In genomic region chr14:80464531-80465149, GRCh38 we compare ENCODE assay signal across 16 cellular contexts.
A peak's percentile ranks its signal among the peaks of the same experiment; 100 is the strongest.
DNase-seq lines count a peak whose midpoint lies in the region; ATAC-seq and TF ChIP-seq lines count a peak whose summit lies in the region.
"Had no signal": no experiment of that assay in that cellular context is flagged by ENCODE, and none has a peak within 500 bp of the region (broad histone marks: within the 10 kb centered on the region; RNA-seq: fewer than 3 reads in every experiment).

No MANE protein-coding gene starts in this region.

- H3K27ac ChIP-seq in WERI-Rb-1: no peak overlapping the region
- H3K27ac ChIP-seq: HL-60, PC-9, RWPE1 had no signal

- no peak overlapping the region for H3K4me3 ChIP-seq in WERI-Rb-1 (ENCODE audit: low read depth, low read length)
- H3K4me3 ChIP-seq: PC-9 had no signal

- DNase-seq in COR-L47 (lab: John Stamatoyannopoulos, UW): peak; percentile 9
- DNase-seq in NCI-H69 (lab: John Stamatoyannopoulos, UW): peak; percentile 97
- DNase-seq in WERI-Rb-1: peak; percentile 15
- peak; percentile 30 for DNase-seq in iPS DF 4.7 (ENCODE audit: extremely low read depth, low spot score)
- DNase-seq: BE2C; Caco-2; CD4-positive, CD25-positive, alpha-beta regulatory T cell; GDM1; NCI-H1417 treated with DMSO at 0.1 percent for 48 hours; NCI-H2029; PC-9 had no signal

- TF ChIP-seq CTCF in WERI-Rb-1 (IDR thresholded peaks at IDR 0.05; ENCODE audit: low read depth, low read length): no peak

- no peaks in the 10 kb centered on the region for H3K9me3 ChIP-seq in WERI-Rb-1 (ENCODE audit: severe bottlenecking)
- H3K9me3 ChIP-seq: BE2C had no signal

- no peaks in the 10 kb centered on the region for H3K27me3 ChIP-seq in WERI-Rb-1 (ENCODE audit: insufficient read depth, low read depth, severe bottlenecking)
- H3K27me3 ChIP-seq: BE2C had no signal

- no peak for ATAC-seq in GM19397 (IDR thresholded peaks at IDR 0.05; ENCODE audit: unreplicated experiment)
- ATAC-seq in HG03442 (IDR thresholded peaks at IDR 0.05; ENCODE audit: unreplicated experiment): no peak
- ATAC-seq in GM19463 (IDR thresholded peaks at IDR 0.05; ENCODE audit: unreplicated experiment): no peak

- H3K36me3 ChIP-seq in WERI-Rb-1: no peaks in the 10 kb centered on the region
- H3K36me3 ChIP-seq: BE2C had no signal

Comparison
In these comparisons a context has a peak if more than half of its experiments do, and no peak if none do; other contexts are left out.
1. DNase-seq: peak in every context shown above with its lines; median percentile 97 in NCI-H69; 30 in iPS DF 4.7; 15 in WERI-Rb-1; 9 in COR-L47.